8 cellular contexts compared by ENCODE assay signal in genomic region chr7:23020742-23021401, GRCh38. TPM values are rescaled to one million over a fixed set of nuclear protein-coding genes. Genes with fewer than 3 reads are reported as not detected.
A peak's percentile ranks its signal among the peaks of the same experiment; 100 is the strongest.
DNase-seq lines count a peak whose midpoint lies in the region; FAIRE-seq and TF ChIP-seq lines count a peak whose summit lies in the region.

No MANE protein-coding gene starts in this region.

- H3K27me3 Mint-ChIP-seq in astrocyte (ENCODE audit: low read depth, unreplicated experiment), result no peaks in the 10 kb centered on the region

- TF ChIP-seq CTCF in AG10803 (conservative IDR thresholded peaks at IDR 0.05; ENCODE audit: low read length) (no peak), astrocyte (IDR thresholded peaks at IDR 0.05; ENCODE audit: insufficient read depth, low read depth, low read length) (no peak), adrenal gland (IDR thresholded peaks at IDR 0.05) (no peak)

- H3K4me1 Mint-ChIP-seq in astrocyte (ENCODE audit: low read depth, unreplicated experiment), result peaks cover 26% of the 10 kb centered on the region

- intact Hi-C loops in adrenal gland (cut with DNase I), result loop anchor here in 1 of 2 donors (10.0 kb wide), 1 partner anchor 166 kb away; no protein-coding TSS in a partner anchor
- intact Hi-C loops in posterior cingulate gyrus (cut with DNase I), result no loop called here

- H3K4me1 ChIP-seq in astrocyte (ENCODE audit: insufficient read depth, low read length) (peaks cover 24% of the 10 kb centered on the region), adrenal gland (replicated peaks in 1 of 2) (no peaks in the 10 kb centered on the region)

- H3K27me3 ChIP-seq in astrocyte (ENCODE audit: insufficient read depth, low read length), result no peaks in the 10 kb centered on the region
- no peaks in the 10 kb centered on the region for H3K27me3 ChIP-seq in adrenal gland

- FAIRE-seq in astrocyte (lab: Jason Lieb, UNC), result peak; percentile 78

- H3K9ac ChIP-seq in astrocyte (ENCODE audit: low read length), result peak overlapping the region; percentile 32

- peak; percentile 95 for DNase-seq in AG10803 (ENCODE audit: low read depth)
- peak; percentile 67 for DNase-seq in LoVo (ENCODE audit: low spot score)
- DNase-seq in astrocyte (ENCODE audit: low read depth), result peak; percentile 95
- peak; percentile 21 to 84 for DNase-seq in lung microvascular endothelial cell (ENCODE audit: low read depth in 2 of 2)
- no peak for DNase-seq in NCI-H2171 (lab: John Stamatoyannopoulos, UW)
- no peak for DNase-seq in adrenal gland
- DNase-seq in NCI-H1092 (lab: John Stamatoyannopoulos, UW), result no peak
- no peak for DNase-seq in posterior cingulate gyrus

- H2AFZ ChIP-seq in astrocyte (ENCODE audit: low read depth, low read length), result peak overlapping the region; percentile 31

- no peak overlapping the region for H3K4me3 ChIP-seq in AG10803 (ENCODE audit: low read length)
- H3K4me3 ChIP-seq in astrocyte (ENCODE audit: insufficient read depth, low read depth, low read length), result no peak overlapping the region
- no peak overlapping the region for H3K4me3 ChIP-seq in adrenal gland

- H4K20me1 ChIP-seq in astrocyte (ENCODE audit: insufficient read depth, low read length), result no peaks in the 10 kb centered on the region

- H3K36me3 ChIP-seq in astrocyte (ENCODE audit: insufficient read depth, low read length) (no peaks in the 10 kb centered on the region), adrenal gland (replicated peaks in 1 of 2) (no peaks in the 10 kb centered on the region)

- H3K79me2 ChIP-seq in astrocyte (ENCODE audit: insufficient read depth, low read length), result no peaks in the 10 kb centered on the region

- no peak for TF ChIP-seq POLR2A in adrenal gland (IDR thresholded peaks at IDR 0.05)

- H3K27ac ChIP-seq in astrocyte (ENCODE audit: low read depth, low read length) (peak overlapping the region; percentile 72), adrenal gland (no peak overlapping the region)

- H3K9me3 ChIP-seq in astrocyte (ENCODE audit: insufficient read depth, low read depth, low read length) (no peaks in the 10 kb centered on the region), adrenal gland (replicated peaks in 1 of 3) (no peaks in the 10 kb centered on the region)

- no peak overlapping the region for H3K4me3 Mint-ChIP-seq in astrocyte (ENCODE audit: unreplicated experiment)

- no peaks in the 10 kb centered on the region for H3K36me3 Mint-ChIP-seq in astrocyte (ENCODE audit: low read depth, unreplicated experiment)

- H3K27ac Mint-ChIP-seq in astrocyte (ENCODE audit: unreplicated experiment), result peak overlapping the region; percentile 59

- no peaks in the 10 kb centered on the region for H3K9me3 Mint-ChIP-seq in astrocyte (ENCODE audit: unreplicated experiment)

- H3K4me2 ChIP-seq in astrocyte (ENCODE audit: low read length), result peak overlapping the region; percentile 66

- WGBS in adrenal gland, 4 donors, result 43 to 57% (median 54%) methylated on average over 3 of the region's 3 CpGs

RNA-seq across cellular contexts. Expression of gene HYCC1, which starts 6.9 kb away (rescaled TPM):
- total RNA-seq in astrocyte (78.5 and 79.8 TPM in 2 replicates), lung microvascular endothelial cell (26.8 and 27.7 TPM in 2 replicates), adrenal gland (10 to 100 TPM; 14.1 to 27.1 (median 19.2) TPM)
- polyA plus RNA-seq in adrenal gland, result 10 to 100 TPM in 1 of 3 donors, 1 to 10 TPM in 2; 3.8 to 14.7 (median 4.3) TPM

Comparison
In these comparisons a context has a peak if more than half of its experiments do, and no peak if none do; other contexts are left out.
1. DNase-seq: peak in AG10803 (single experiment), LoVo (single experiment), astrocyte (single experiment) and lung microvascular endothelial cell (2 of 2); none in NCI-H2171 (single experiment), adrenal gland (0 of 7), NCI-H1092 (single experiment) and posterior cingulate gyrus (0 of 10).